Comparison of ENCODE assay signal across 25 cellular contexts in genomic region chr1:110684476-110684875, GRCh38. TPM values are rescaled to one million over a fixed set of nuclear protein-coding genes. Genes with fewer than 3 reads are reported as not detected.
DNase-seq lines count a peak whose midpoint lies in the region; ATAC-seq and TF ChIP-seq lines count a peak whose summit lies in the region.
"Had no signal": no experiment of that assay in that cellular context is flagged by ENCODE, and none has a peak within 500 bp of the region (broad histone marks: within the 10 kb centered on the region; RNA-seq: fewer than 3 reads in every experiment).

No MANE protein-coding gene starts in this region.

- H3K4me3 Mint-ChIP-seq in natural killer cell treated with Interleukin-12 subunit alpha and Interleukin-12 subunit beta and Interleukin-15 and Interleukin-18, amount 100 ng/mL, for 72 hours = no peak overlapping the region
- H3K4me3 Mint-ChIP-seq in natural killer cell = no peak overlapping the region
- H3K4me3 Mint-ChIP-seq: IgD-negative memory B cell had no signal

- H3K4me1 ChIP-seq in lung (ENCODE audit: control insufficient read depth in 2 of 2, insufficient read depth in 2 of 2, low read length in 2 of 2) = no peaks in the 10 kb centered on the region
- H3K4me1 ChIP-seq: HAP-1 had no signal

- no peaks in the 10 kb centered on the region for H3K36me3 ChIP-seq in lung (ENCODE audit: control insufficient read depth in 2 of 2, insufficient read depth in 2 of 2, low read length in 2 of 2)
- H3K36me3 ChIP-seq: HAP-1 had no signal

- no peak for DNase-seq in natural killer cell treated with Interleukin-12 subunit alpha and Interleukin-12 subunit beta and Interleukin-15 and Interleukin-18, amount 100 ng/mL, for 72 hours (ENCODE audit: low spot score)
- DNase-seq in natural killer cell (no peak), NCI-H226 (peak; percentile 35), lung (ENCODE audit: low spot score) (no peak), nucleus accumbens (lab: John Stamatoyannopoulos, UW) (no peak), putamen (ENCODE audit: low spot score) (no peak)
- DNase-seq: AML-193, DND-41, GF-D8, GM23248, Karpas-422, MM.1S, NCI-H1092, NCI-H1436 treated with DMSO at 0.1 percent for 48 hours, NCI-H2081, NCI-H510A treated with DMSO at 0.1 percent for 48 hours, PC-3, RPMI8226, SHP77 treated with DMSO at 0.1 percent for 48 hours, SK-N-SH had no signal

- no peak overlapping the region for H3K4me3 ChIP-seq in lung
- H3K4me3 ChIP-seq: GM23248, HAP-1 had no signal

- peak; percentile 61 to 86 for ATAC-seq in natural killer cell treated with Interleukin-12 subunit alpha and Interleukin-12 subunit beta and Interleukin-15 and Interleukin-18, amount 100 ng/mL, for 72 hours
- ATAC-seq in natural killer cell = no peak
- ATAC-seq in lung (ENCODE audit: insufficient read depth, low FRiP score) = peak; percentile 67
- ATAC-seq in GM19023 (IDR thresholded peaks at IDR 0.05; ENCODE audit: unreplicated experiment) = no peak
- ATAC-seq: PC-3 had no signal

- H3K9me3 ChIP-seq in lung (ENCODE audit: control insufficient read depth in 2 of 2, insufficient read depth in 1 of 2, low read length in 1 of 2) = no peaks in the 10 kb centered on the region
- H3K9me3 ChIP-seq: HAP-1, SK-N-SH had no signal

- peaks cover 7% of the 10 kb centered on the region for H3K36me3 Mint-ChIP-seq in natural killer cell treated with Interleukin-12 subunit alpha and Interleukin-12 subunit beta and Interleukin-15 and Interleukin-18, amount 100 ng/mL, for 72 hours
- no peaks in the 10 kb centered on the region for H3K36me3 Mint-ChIP-seq in natural killer cell

- no peaks in the 10 kb centered on the region for H3K27me3 ChIP-seq in lung (ENCODE audit: control insufficient read depth, insufficient read depth)

- peaks cover 5% of the 10 kb centered on the region for H3K9me3 Mint-ChIP-seq in natural killer cell treated with Interleukin-12 subunit alpha and Interleukin-12 subunit beta and Interleukin-15 and Interleukin-18, amount 100 ng/mL, for 72 hours
- H3K9me3 Mint-ChIP-seq in natural killer cell = no peaks in the 10 kb centered on the region
- H3K9me3 Mint-ChIP-seq: IgD-negative memory B cell had no signal

- WGBS in lung, 2 donors = 68 to 82% methylated on average over 2 of the region's 2 CpGs

- intact Hi-C loops in natural killer cell (cut with micrococcal nuclease) = no loop called here

- H3K4me1 Mint-ChIP-seq in natural killer cell treated with Interleukin-12 subunit alpha and Interleukin-12 subunit beta and Interleukin-15 and Interleukin-18, amount 100 ng/mL, for 72 hours (ENCODE audit: low read depth in 2 of 2) = peaks cover 7 to 17% of the 10 kb centered on the region in 2 donors
- peaks cover 0 to 5% of the 10 kb centered on the region in 2 donors for H3K4me1 Mint-ChIP-seq in natural killer cell

- H3K27ac Mint-ChIP-seq in natural killer cell treated with Interleukin-12 subunit alpha and Interleukin-12 subunit beta and Interleukin-15 and Interleukin-18, amount 100 ng/mL, for 72 hours = no peak overlapping the region
- H3K27ac Mint-ChIP-seq in natural killer cell = no peak overlapping the region
- H3K27ac Mint-ChIP-seq: IgD-negative memory B cell had no signal

- peaks cover 0 to 6% of the 10 kb centered on the region in 2 donors for H3K27me3 Mint-ChIP-seq in natural killer cell treated with Interleukin-12 subunit alpha and Interleukin-12 subunit beta and Interleukin-15 and Interleukin-18, amount 100 ng/mL, for 72 hours
- peaks cover 9 to 12% of the 10 kb centered on the region in 2 donors for H3K27me3 Mint-ChIP-seq in natural killer cell (ENCODE audit: low read depth in 2 of 2)

- TF ChIP-seq CTCF in natural killer cell (IDR thresholded peaks at IDR 0.05) (no peak), lung (IDR thresholded peaks at IDR 0.05; ENCODE audit: control extremely low read depth, extremely low read depth) (no peak)

- H3K27ac ChIP-seq in lung (ENCODE audit: low read depth in 1 of 2, low read length in 1 of 2) = no peak overlapping the region
- H3K27ac ChIP-seq: C4-2B, GM23248 had no signal

RNA-seq across cellular contexts. Expression of gene KCNA3, which starts 9.7 kb away (rescaled TPM):
- total RNA-seq in natural killer cell treated with Interleukin-12 subunit alpha and Interleukin-12 subunit beta and Interleukin-15 and Interleukin-18, amount 100 ng/mL, for 72 hours = 100 to 1,000 TPM in 1 of 2 donors, 10 to 100 TPM in 1; 65.7 to 105 TPM
- total RNA-seq in natural killer cell (10 to 100 TPM; 19.7 to 36.2 (median 30.3) TPM), lung (10 to 100 TPM in 1 of 2 donors, 1 to 10 TPM in 1; 5.4 to 10.2 TPM)
- 1 to 10 TPM in 1 of 2 donors, under 1 TPM in 1; 0.75 to 2.5 TPM for polyA plus RNA-seq in lung
- total RNA-seq: GM23248, HT-29, PC-3 had no signal
- polyA plus RNA-seq: GM23248, SK-N-SH had no signal

Comparison
In these comparisons a context has a peak if more than half of its experiments do, and no peak if none do; other contexts are left out.
1. ATAC-seq: peak in natural killer cell treated with Interleukin-12 subunit alpha and Interleukin-12 subunit beta and Interleukin-15 and Interleukin-18, amount 100 ng/mL, for 72 hours (2 of 2) and lung (single experiment); none in natural killer cell (0 of 3) and GM19023 (single experiment).